25 cellular contexts compared by ENCODE assay signal in the genomic region with DNA sequence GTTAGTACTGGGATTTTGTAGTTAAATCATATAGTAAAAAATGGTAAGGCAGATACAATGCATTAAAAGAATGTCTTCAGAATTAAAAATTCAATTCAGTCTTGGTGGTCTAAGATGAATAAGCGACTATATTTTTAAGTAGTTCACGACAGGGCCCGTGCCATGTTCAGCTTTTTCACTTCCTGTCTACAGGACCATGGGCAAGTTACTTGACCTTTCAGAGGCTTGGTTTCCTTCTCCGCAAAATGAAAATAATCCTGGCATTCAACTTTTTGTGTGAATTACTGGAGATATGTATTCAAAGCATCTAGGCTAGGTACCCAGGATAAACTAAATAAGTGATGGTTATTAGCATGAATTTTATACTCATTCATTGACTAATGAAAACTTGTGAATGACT.
"Had no signal": no experiment of that assay in that cellular context is flagged by ENCODE, and none has a peak within 500 bp of the region (broad histone marks: within the 10 kb centered on the region; RNA-seq: fewer than 3 reads in every experiment).

No MANE protein-coding gene starts in this region.

- H3K4me1 ChIP-seq: colonic mucosa, esophagus squamous epithelium, gastrocnemius medialis, heart right ventricle, left lung, lower lobe of right lung had no signal

- H3K27me3 ChIP-seq: colonic mucosa, dorsolateral prefrontal cortex, esophagus squamous epithelium, gastrocnemius medialis, heart right ventricle, left lung had no signal

- DNase-seq: colonic mucosa; cortex of kidney; dorsolateral prefrontal cortex; effector CD4-positive, alpha-beta T cell; effector memory CD4-positive, alpha-beta T cell; erythroblast; esophagus squamous epithelium; foreskin fibroblast; foreskin melanocyte; gastrocnemius medialis; glutamatergic neuron; head of caudate nucleus; heart right ventricle; hippocampal formation; left cardiac atrium; left lung; left ventricle myocardium superior; lower lobe of right lung; mesenchymal stem cell; midbrain; naive thymus-derived CD4-positive, alpha-beta T cell had no signal

- H3K27ac ChIP-seq: colonic mucosa, dorsolateral prefrontal cortex, epithelial cell of prostate, esophagus squamous epithelium, gastrocnemius medialis, heart right ventricle, left lung, lower lobe of right lung had no signal

- H3K36me3 ChIP-seq: colonic mucosa, esophagus squamous epithelium, gastrocnemius medialis, heart right ventricle, left lung, lower lobe of right lung had no signal

- ATAC-seq: esophagus mucosa; gastrocnemius medialis; heart right ventricle; left cardiac atrium; left lung; left ventricle myocardium superior; lower lobe of right lung; naive thymus-derived CD4-positive, alpha-beta T cell had no signal

- FAIRE-seq: islet of Langerhans, keratinocyte had no signal

- H3K4me3 ChIP-seq: colonic mucosa, dorsolateral prefrontal cortex, esophagus squamous epithelium, gastrocnemius medialis, heart right ventricle, left lung, lower lobe of right lung had no signal
